Comparison of ENCODE assay signal across 9 cellular contexts in the genomic region with DNA sequence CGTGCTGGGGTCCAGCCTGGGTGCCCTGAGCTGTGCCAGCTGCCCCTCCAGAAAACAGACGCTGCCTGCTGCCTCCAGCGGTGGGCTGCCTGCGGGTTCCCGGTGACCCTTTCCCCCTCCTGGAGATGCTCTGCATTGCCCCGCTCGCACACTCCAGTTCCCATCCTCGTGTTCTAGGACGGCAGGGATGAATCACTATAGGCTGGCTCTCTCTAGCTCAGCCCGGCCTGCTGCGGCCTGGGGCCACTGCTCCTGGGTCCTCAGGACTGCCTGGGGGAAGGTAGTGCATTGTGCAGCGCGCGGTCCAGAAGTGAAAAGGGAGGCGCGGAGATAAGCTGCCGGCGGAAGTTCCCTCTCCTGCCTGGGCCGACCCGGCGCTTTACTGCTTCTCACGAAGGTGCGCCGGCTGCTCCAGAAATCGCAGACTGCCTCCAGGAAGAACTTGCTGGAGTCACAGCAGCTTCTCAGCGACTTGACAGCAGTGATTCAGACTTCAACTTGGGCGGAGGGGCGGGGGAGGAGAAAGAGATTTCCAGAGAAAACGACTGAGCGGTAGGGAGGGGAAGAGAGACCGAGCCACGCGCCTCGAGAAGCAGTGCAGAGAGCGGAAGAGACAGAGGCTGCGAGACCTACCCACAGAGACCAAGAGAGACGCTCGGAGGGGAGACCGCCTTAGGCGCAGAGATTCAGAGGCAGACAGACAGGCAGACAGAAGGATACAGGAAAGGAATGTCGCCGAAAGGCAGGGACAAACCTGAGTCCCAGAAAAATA. TPM values are rescaled to one million over a fixed set of nuclear protein-coding genes. Genes with fewer than 3 reads are reported as not detected.
DNase-seq lines count a peak whose midpoint lies in the region; ATAC-seq, FAIRE-seq and TF ChIP-seq lines count a peak whose summit lies in the region.
"Had no signal": no experiment of that assay in that cellular context is flagged by ENCODE, and none has a peak within 500 bp of the region (broad histone marks: within the 10 kb centered on the region; RNA-seq: fewer than 3 reads in every experiment).

No MANE protein-coding gene starts in this region.

- intact Hi-C loops in activated CD4-positive, alpha-beta T cell treated with anti-CD3 and anti-CD28 coated beads, Interleukin-2, amount 10 ng/mL, durations not matched to agents 24 days and 14 days (cut with micrococcal nuclease), result no loop called here
- intact Hi-C loops in pancreas (cut with DNase I), result no loop called here

- ATAC-seq in gastroesophageal sphincter (peak; percentile 37), pancreas (peak; percentile 34 to 70 (median 58)), HG03108 (IDR thresholded peaks at IDR 0.05; ENCODE audit: unreplicated experiment) (no peak)

- peak overlapping the region; percentile 88 for H3K4me3 Mint-ChIP-seq in HFFc6
- H3K4me3 Mint-ChIP-seq in activated CD4-positive, alpha-beta T cell treated with anti-CD3 and anti-CD28 coated beads, Interleukin-2, amount 10 ng/mL, durations not matched to agents 24 days and 14 days, result peak overlapping the region; percentile 82

- H3K9me3 ChIP-seq in gastroesophageal sphincter, result peaks cover 0 to 3% (median 0%) of the 10 kb centered on the region in 3 donors
- H3K9me3 ChIP-seq in pancreas, result no peaks in the 10 kb centered on the region

- H3K27ac ChIP-seq in gastroesophageal sphincter (peak overlapping the region in 2 of 4 donors; percentile 10 to 11), pancreas (peak overlapping the region in 1 of 4 donors; percentile 26)
- H3K27ac ChIP-seq: SK-N-MC had no signal

- no peaks in the 10 kb centered on the region for H3K36me3 ChIP-seq in gastroesophageal sphincter
- no peaks in the 10 kb centered on the region for H3K36me3 ChIP-seq in pancreas

- peak; percentile 72 for TF ChIP-seq CTCF in HFFc6 (IDR thresholded peaks at IDR 0.05)
- no peak for TF ChIP-seq CTCF in gastroesophageal sphincter (IDR thresholded peaks at IDR 0.05)
- TF ChIP-seq CTCF in pancreas (IDR thresholded peaks at IDR 0.05), result no peak

- 1% methylated on average over 14 of the region's 42 CpGs; no CpG with 5 or more reads in 1 of the 2 donors for WGBS in gastroesophageal sphincter (ENCODE audit: low coverage in 1 of 2), 2 donors
- 2% methylated on average over 42 of the region's 42 CpGs for WGBS in pancreas, 2 donors

- no peak for TF ChIP-seq POLR2A in gastroesophageal sphincter (IDR thresholded peaks at IDR 0.05)

- peaks cover 16% of the 10 kb centered on the region for H3K27me3 Mint-ChIP-seq in HFFc6 (ENCODE audit: insufficient read depth)
- peaks cover 50% of the 10 kb centered on the region for H3K27me3 Mint-ChIP-seq in activated CD4-positive, alpha-beta T cell treated with anti-CD3 and anti-CD28 coated beads, Interleukin-2, amount 10 ng/mL, durations not matched to agents 24 days and 14 days

- no peak for FAIRE-seq in pancreas (lab: Jason Lieb, UNC)

- peak; percentile 86 for DNase-seq in GM03348 (ENCODE audit: low spot score)
- DNase-seq in HFFc6, result peak; percentile 69
- DNase-seq in activated CD4-positive, alpha-beta T cell treated with anti-CD3 and anti-CD28 coated beads, Interleukin-2, amount 10 ng/mL, durations not matched to agents 24 days and 14 days, result peak; percentile 65
- DNase-seq in pancreas, result no peak
- DNase-seq in LoVo (ENCODE audit: low spot score), result no peak
- no peak for DNase-seq in COR-L47 (lab: John Stamatoyannopoulos, UW)

- H3K27me3 ChIP-seq in gastroesophageal sphincter (peaks cover 100% of the 10 kb centered on the region), pancreas (peaks cover 0 to 27% (median 8%) of the 10 kb centered on the region in 4 donors)

- H3K36me3 Mint-ChIP-seq in HFFc6 (ENCODE audit: low read depth), result no peaks in the 10 kb centered on the region; the same call in 1 of the 2 replicates
- peaks cover 8% of the 10 kb centered on the region for H3K36me3 Mint-ChIP-seq in activated CD4-positive, alpha-beta T cell treated with anti-CD3 and anti-CD28 coated beads, Interleukin-2, amount 10 ng/mL, durations not matched to agents 24 days and 14 days (ENCODE audit: low read depth)

- H3K4me3 ChIP-seq in gastroesophageal sphincter (peak overlapping the region in 1 of 2 donors; percentile 42), pancreas (peak overlapping the region in 3 of 4 donors; percentile 1 to 38 (median 18))
- H3K4me3 ChIP-seq: SK-N-MC had no signal

- no peak for TF ChIP-seq EP300 in gastroesophageal sphincter (IDR thresholded peaks at IDR 0.05)

- peaks cover 0 to 47% (median 19%) of the 10 kb centered on the region in 3 donors for H3K4me1 ChIP-seq in gastroesophageal sphincter
- H3K4me1 ChIP-seq in pancreas, result peaks cover 0 to 7% (median 6%) of the 10 kb centered on the region in 3 donors

- H3K9me3 Mint-ChIP-seq in HFFc6, result no peaks in the 10 kb centered on the region
- no peaks in the 10 kb centered on the region for H3K9me3 Mint-ChIP-seq in activated CD4-positive, alpha-beta T cell treated with anti-CD3 and anti-CD28 coated beads, Interleukin-2, amount 10 ng/mL, durations not matched to agents 24 days and 14 days

- H3K27ac Mint-ChIP-seq in HFFc6, result peak overlapping the region; percentile 93
- peak overlapping the region; percentile 46 for H3K27ac Mint-ChIP-seq in activated CD4-positive, alpha-beta T cell treated with anti-CD3 and anti-CD28 coated beads, Interleukin-2, amount 10 ng/mL, durations not matched to agents 24 days and 14 days

- peaks cover 34% of the 10 kb centered on the region for H3K4me1 Mint-ChIP-seq in HFFc6 (ENCODE audit: low read depth)
- H3K4me1 Mint-ChIP-seq in activated CD4-positive, alpha-beta T cell treated with anti-CD3 and anti-CD28 coated beads, Interleukin-2, amount 10 ng/mL, durations not matched to agents 24 days and 14 days, result peaks cover 14% of the 10 kb centered on the region

RNA-seq across cellular contexts. Expression of a gene that starts 6.7 kb away (rescaled TPM):
- total RNA-seq in HFFc6 (2021; fragmentation: NEBNext Ultra II Directional; extraction: Animal tissue kit (Norgen Biotek cat#: 25700)), result 1 to 10 TPM; 5.5 to 8.6 (median 7.2) TPM
- not detected in 2 replicates for total RNA-seq in activated CD4-positive, alpha-beta T cell treated with anti-CD3 and anti-CD28 coated beads, Interleukin-2, amount 10 ng/mL, durations not matched to agents 24 days and 14 days
- total RNA-seq in gastroesophageal sphincter (1 to 10 TPM; 2.0 to 5.3 (median 2.4) TPM), pancreas (1 to 10 TPM in 3 of 6 donors, under 1 TPM in 3; 0.51 to 1.4 (median 0.99) TPM)
- 1 to 10 TPM; 1.5 to 2.7 TPM for polyA plus RNA-seq in pancreas

Comparison
In these comparisons a context has a peak if more than half of its experiments do, and no peak if none do; other contexts are left out.
1. DNase-seq: peak in GM03348 (single experiment), HFFc6 (single experiment) and activated CD4-positive, alpha-beta T cell treated with anti-CD3 and anti-CD28 coated beads, Interleukin-2, amount 10 ng/mL, durations not matched to agents 24 days and 14 days (single experiment); none in pancreas (0 of 6), LoVo (single experiment) and COR-L47 (single experiment).